1 cellular context compared by ENCODE assay signal in the genomic region with DNA sequence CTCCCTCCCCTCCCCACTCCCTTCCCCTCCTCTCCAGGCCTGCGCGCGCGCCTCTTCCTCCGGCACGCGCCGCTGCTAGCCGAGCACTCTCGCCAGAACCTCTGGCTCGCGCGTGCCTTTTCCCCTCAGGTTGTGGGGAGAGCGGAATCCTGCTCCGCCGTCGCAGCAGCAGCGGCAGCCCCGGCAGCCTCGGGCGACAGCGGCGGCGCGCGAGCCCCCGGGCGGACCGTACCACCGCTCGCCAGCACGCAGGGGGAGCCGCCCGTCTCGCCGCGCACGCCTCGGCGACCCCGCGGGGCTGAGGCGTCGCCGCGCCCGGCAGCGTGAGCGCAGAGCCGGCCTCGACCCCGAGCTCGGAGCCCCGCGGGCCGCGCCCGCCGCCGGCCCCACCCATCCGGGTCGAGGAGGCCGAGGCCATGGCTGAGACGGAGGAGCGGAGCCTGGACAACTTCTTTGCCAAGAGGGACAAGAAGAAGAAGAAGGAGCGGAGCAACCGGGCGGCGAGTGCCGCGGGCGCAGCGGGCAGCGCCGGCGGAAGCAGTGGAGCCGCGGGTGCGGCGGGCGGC.
TF ChIP-seq lines count a peak whose summit lies in the region.

A gene with protein sequence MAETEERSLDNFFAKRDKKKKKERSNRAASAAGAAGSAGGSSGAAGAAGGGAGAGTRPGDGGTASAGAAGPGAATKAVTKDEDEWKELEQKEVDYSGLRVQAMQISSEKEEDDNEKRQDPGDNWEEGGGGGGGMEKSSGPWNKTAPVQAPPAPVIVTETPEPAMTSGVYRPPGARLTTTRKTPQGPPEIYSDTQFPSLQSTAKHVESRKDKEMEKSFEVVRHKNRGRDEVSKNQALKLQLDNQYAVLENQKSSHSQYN (plus strand): TSS at position 58 of the 566 bp plus-strand sequence. CDS start 359 bp downstream, at position 417.

TF ChIP-seq in HepG2, 621 proteins besides CTCF, POLR2A, EP300 and RAD21 (continued from another document and continues in another):
- TF ChIP-seq SOX6 (IDR thresholded peaks at IDR 0.05) = no peak
- no peak for TF ChIP-seq SOX6 (CRISPR knock-in tag; IDR thresholded peaks at IDR 0.05)
- peak; percentile 86 for TF ChIP-seq SKI (IDR thresholded peaks at IDR 0.05; ENCODE audit: partially characterized antibody)
- TF ChIP-seq, protein P1, sequence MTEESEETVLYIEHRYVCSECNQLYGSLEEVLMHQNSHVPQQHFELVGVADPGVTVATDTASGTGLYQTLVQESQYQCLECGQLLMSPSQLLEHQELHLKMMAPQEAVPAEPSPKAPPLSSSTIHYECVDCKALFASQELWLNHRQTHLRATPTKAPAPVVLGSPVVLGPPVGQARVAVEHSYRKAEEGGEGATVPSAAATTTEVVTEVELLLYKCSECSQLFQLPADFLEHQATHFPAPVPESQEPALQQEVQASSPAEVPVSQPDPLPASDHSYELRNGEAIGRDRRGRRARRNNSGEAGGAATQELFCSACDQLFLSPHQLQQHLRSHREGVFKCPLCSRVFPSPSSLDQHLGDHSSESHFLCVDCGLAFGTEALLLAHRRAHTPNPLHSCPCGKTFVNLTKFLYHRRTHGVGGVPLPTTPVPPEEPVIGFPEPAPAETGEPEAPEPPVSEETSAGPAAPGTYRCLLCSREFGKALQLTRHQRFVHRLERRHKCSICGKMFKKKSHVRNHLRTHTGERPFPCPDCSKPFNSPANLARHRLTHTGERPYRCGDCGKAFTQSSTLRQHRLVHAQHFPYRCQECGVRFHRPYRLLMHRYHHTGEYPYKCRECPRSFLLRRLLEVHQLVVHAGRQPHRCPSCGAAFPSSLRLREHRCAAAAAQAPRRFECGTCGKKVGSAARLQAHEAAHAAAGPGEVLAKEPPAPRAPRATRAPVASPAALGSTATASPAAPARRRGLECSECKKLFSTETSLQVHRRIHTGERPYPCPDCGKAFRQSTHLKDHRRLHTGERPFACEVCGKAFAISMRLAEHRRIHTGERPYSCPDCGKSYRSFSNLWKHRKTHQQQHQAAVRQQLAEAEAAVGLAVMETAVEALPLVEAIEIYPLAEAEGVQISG (CRISPR knock-in tag; IDR thresholded peaks at IDR 0.05) = no peak; the same call in 1 of the 2 replicates
- TF ChIP-seq, protein P2, sequence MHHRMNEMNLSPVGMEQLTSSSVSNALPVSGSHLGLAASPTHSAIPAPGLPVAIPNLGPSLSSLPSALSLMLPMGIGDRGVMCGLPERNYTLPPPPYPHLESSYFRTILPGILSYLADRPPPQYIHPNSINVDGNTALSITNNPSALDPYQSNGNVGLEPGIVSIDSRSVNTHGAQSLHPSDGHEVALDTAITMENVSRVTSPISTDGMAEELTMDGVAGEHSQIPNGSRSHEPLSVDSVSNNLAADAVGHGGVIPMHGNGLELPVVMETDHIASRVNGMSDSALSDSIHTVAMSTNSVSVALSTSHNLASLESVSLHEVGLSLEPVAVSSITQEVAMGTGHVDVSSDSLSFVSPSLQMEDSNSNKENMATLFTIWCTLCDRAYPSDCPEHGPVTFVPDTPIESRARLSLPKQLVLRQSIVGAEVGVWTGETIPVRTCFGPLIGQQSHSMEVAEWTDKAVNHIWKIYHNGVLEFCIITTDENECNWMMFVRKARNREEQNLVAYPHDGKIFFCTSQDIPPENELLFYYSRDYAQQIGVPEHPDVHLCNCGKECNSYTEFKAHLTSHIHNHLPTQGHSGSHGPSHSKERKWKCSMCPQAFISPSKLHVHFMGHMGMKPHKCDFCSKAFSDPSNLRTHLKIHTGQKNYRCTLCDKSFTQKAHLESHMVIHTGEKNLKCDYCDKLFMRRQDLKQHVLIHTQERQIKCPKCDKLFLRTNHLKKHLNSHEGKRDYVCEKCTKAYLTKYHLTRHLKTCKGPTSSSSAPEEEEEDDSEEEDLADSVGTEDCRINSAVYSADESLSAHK (CRISPR knock-in tag; IDR thresholded peaks at IDR 0.05; ENCODE audit: borderline replicate concordance) = no peak
- TF ChIP-seq ZNF773 (CRISPR knock-in tag; IDR thresholded peaks at IDR 0.05; ENCODE audit: borderline replicate concordance) = no peak
- TF ChIP-seq TCF12 (IDR thresholded peaks at IDR 0.05) = no peak
- TF ChIP-seq TCF12 (CRISPR knock-in tag; IDR thresholded peaks at IDR 0.05) = no peak; the same call in 1 of the 2 replicates
- TF ChIP-seq, protein P3, sequence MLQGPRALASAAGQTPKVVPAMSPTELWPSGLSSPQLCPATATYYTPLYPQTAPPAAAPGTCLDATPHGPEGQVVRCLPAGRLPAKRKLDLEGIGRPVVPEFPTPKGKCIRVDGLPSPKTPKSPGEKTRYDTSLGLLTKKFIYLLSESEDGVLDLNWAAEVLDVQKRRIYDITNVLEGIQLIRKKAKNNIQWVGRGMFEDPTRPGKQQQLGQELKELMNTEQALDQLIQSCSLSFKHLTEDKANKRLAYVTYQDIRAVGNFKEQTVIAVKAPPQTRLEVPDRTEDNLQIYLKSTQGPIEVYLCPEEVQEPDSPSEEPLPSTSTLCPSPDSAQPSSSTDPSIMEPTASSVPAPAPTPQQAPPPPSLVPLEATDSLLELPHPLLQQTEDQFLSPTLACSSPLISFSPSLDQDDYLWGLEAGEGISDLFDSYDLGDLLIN (CRISPR knock-in tag; IDR thresholded peaks at IDR 0.05; ENCODE audit: borderline replicate concordance) = no peak
- no peak for TF ChIP-seq ZNF782 (CRISPR knock-in tag; IDR thresholded peaks at IDR 0.05; ENCODE audit: borderline replicate concordance)
- TF ChIP-seq LBX2 (CRISPR knock-in tag; IDR thresholded peaks at IDR 0.05; ENCODE audit: borderline replicate concordance) = peak; percentile 60; the same call in 1 of the 2 replicates
- TF ChIP-seq THYN1 (CRISPR knock-in tag; IDR thresholded peaks at IDR 0.05; ENCODE audit: borderline replicate concordance, low read depth) = no peak
- TF ChIP-seq JDP2 (CRISPR knock-in tag; IDR thresholded peaks at IDR 0.05; ENCODE audit: borderline replicate concordance) = peak; percentile 59; the same call in 1 of the 2 replicates
- TF ChIP-seq POGZ (CRISPR knock-in tag; IDR thresholded peaks at IDR 0.05) = peak; percentile 10; the same call in 1 of the 2 replicates
- peak; percentile 79 for TF ChIP-seq ZFX (CRISPR knock-in tag; IDR thresholded peaks at IDR 0.05; ENCODE audit: low read depth)
- TF ChIP-seq ZSCAN29 (CRISPR knock-in tag; conservative IDR thresholded peaks at IDR 0.05) = no peak
- 0 out of 2 replicates have a peak, but pooled peaks have one; percentile 53 for TF ChIP-seq BRD4 (CRISPR knock-in tag; IDR thresholded peaks at IDR 0.05)
- TF ChIP-seq ZFP90 (CRISPR knock-in tag; IDR thresholded peaks at IDR 0.05; ENCODE audit: borderline replicate concordance) = 0 out of 2 replicates have a peak, but pooled peaks have one; percentile 19
- TF ChIP-seq ZXDC (CRISPR knock-in tag; IDR thresholded peaks at IDR 0.05) = no peak
- no peak for TF ChIP-seq LCORL (IDR thresholded peaks at IDR 0.05)
- TF ChIP-seq LCORL (CRISPR knock-in tag; IDR thresholded peaks at IDR 0.05) = no peak
- TF ChIP-seq ZNF710 (CRISPR knock-in tag; IDR thresholded peaks at IDR 0.05; ENCODE audit: borderline replicate concordance) = 0 out of 2 replicates have a peak, but pooled peaks have one; percentile 51
- no peak for TF ChIP-seq SNAI1 (CRISPR knock-in tag; IDR thresholded peaks at IDR 0.05; ENCODE audit: borderline replicate concordance)
- TF ChIP-seq ZSCAN25 (CRISPR knock-in tag; IDR thresholded peaks at IDR 0.05) = no peak
- no peak for TF ChIP-seq ZNF674 (CRISPR knock-in tag; IDR thresholded peaks at IDR 0.05; ENCODE audit: low read depth)
- TF ChIP-seq IRF2 (CRISPR knock-in tag; IDR thresholded peaks at IDR 0.05) = no peak
- TF ChIP-seq, protein P4, sequence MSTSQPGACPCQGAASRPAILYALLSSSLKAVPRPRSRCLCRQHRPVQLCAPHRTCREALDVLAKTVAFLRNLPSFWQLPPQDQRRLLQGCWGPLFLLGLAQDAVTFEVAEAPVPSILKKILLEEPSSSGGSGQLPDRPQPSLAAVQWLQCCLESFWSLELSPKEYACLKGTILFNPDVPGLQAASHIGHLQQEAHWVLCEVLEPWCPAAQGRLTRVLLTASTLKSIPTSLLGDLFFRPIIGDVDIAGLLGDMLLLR (CRISPR knock-in tag; IDR thresholded peaks at IDR 0.05) = peak; percentile 46; the same call in 1 of the 2 replicates
- TF ChIP-seq JUND (CRISPR knock-in tag; IDR thresholded peaks at IDR 0.05) = no peak
- TF ChIP-seq SALL2 (CRISPR knock-in tag; IDR thresholded peaks at IDR 0.05) = peak; percentile 81
- TF ChIP-seq SOX5 (CRISPR knock-in tag; IDR thresholded peaks at IDR 0.05; ENCODE audit: borderline replicate concordance) = no peak
- TF ChIP-seq YY1 (IDR thresholded peaks at IDR 0.05; ENCODE audit: insufficient read depth, insufficient replicate concordance, low read depth, low read length) = peak; percentile 7
- peak; percentile 40; the same call in 1 of the 2 replicates for TF ChIP-seq ZNF331 (CRISPR knock-in tag; IDR thresholded peaks at IDR 0.05)
- TF ChIP-seq, protein P5, sequence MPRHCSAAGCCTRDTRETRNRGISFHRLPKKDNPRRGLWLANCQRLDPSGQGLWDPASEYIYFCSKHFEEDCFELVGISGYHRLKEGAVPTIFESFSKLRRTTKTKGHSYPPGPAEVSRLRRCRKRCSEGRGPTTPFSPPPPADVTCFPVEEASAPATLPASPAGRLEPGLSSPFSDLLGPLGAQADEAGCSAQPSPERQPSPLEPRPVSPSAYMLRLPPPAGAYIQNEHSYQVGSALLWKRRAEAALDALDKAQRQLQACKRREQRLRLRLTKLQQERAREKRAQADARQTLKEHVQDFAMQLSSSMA (CRISPR knock-in tag; IDR thresholded peaks at IDR 0.05) = no peak
- TF ChIP-seq, protein P6, sequence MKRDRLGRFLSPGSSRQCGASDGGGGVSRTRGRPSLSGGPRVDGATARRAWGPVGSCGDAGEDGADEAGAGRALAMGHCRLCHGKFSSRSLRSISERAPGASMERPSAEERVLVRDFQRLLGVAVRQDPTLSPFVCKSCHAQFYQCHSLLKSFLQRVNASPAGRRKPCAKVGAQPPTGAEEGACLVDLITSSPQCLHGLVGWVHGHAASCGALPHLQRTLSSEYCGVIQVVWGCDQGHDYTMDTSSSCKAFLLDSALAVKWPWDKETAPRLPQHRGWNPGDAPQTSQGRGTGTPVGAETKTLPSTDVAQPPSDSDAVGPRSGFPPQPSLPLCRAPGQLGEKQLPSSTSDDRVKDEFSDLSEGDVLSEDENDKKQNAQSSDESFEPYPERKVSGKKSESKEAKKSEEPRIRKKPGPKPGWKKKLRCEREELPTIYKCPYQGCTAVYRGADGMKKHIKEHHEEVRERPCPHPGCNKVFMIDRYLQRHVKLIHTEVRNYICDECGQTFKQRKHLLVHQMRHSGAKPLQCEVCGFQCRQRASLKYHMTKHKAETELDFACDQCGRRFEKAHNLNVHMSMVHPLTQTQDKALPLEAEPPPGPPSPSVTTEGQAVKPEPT (CRISPR knock-in tag; IDR thresholded peaks at IDR 0.05; ENCODE audit: low read depth) = no peak
- peak; percentile 45; the same call in 1 of the 2 replicates for TF ChIP-seq SPEN (CRISPR knock-in tag; IDR thresholded peaks at IDR 0.05; ENCODE audit: low read depth)
- TF ChIP-seq SP2 (CRISPR knock-in tag; IDR thresholded peaks at IDR 0.05) = no peak
- no peak for TF ChIP-seq GLI4 (CRISPR knock-in tag; IDR thresholded peaks at IDR 0.05; ENCODE audit: borderline replicate concordance)
- TF ChIP-seq KDM2A (CRISPR knock-in tag; IDR thresholded peaks at IDR 0.05; ENCODE audit: borderline replicate concordance, low read depth) = peak; percentile 46; the same call in 1 of the 2 replicates
- no peak for TF ChIP-seq ZNF230 (CRISPR knock-in tag; IDR thresholded peaks at IDR 0.05)
- TF ChIP-seq MAFG (CRISPR knock-in tag; IDR thresholded peaks at IDR 0.05) = no peak
- peak; percentile 78 for TF ChIP-seq MAX (IDR thresholded peaks at IDR 0.05)
- no peak for TF ChIP-seq NPAS2 (CRISPR knock-in tag; IDR thresholded peaks at IDR 0.05; ENCODE audit: borderline replicate concordance)
- no peak for TF ChIP-seq HDAC1 (CRISPR knock-in tag; IDR thresholded peaks at IDR 0.05)
- TF ChIP-seq KLF16 (CRISPR knock-in tag; IDR thresholded peaks at IDR 0.05) = no peak
- TF ChIP-seq, protein P7, sequence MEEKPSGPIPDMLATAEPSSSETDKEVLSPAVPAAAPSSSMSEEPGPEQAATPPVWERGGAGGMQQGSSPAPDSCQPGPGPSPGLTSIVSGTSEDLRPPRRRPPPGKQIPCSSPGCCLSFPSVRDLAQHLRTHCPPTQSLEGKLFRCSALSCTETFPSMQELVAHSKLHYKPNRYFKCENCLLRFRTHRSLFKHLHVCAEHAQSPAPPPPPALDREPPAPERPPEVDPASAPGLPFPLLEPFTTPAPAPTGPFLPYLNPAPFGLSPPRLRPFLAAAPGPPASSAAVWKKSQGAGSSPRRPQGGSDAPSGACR (CRISPR knock-in tag; IDR thresholded peaks at IDR 0.05) = no peak
- no peak for TF ChIP-seq ZBTB42 (CRISPR knock-in tag; IDR thresholded peaks at IDR 0.05)
